15 cellular contexts compared by ENCODE assay signal in the genomic region with DNA sequence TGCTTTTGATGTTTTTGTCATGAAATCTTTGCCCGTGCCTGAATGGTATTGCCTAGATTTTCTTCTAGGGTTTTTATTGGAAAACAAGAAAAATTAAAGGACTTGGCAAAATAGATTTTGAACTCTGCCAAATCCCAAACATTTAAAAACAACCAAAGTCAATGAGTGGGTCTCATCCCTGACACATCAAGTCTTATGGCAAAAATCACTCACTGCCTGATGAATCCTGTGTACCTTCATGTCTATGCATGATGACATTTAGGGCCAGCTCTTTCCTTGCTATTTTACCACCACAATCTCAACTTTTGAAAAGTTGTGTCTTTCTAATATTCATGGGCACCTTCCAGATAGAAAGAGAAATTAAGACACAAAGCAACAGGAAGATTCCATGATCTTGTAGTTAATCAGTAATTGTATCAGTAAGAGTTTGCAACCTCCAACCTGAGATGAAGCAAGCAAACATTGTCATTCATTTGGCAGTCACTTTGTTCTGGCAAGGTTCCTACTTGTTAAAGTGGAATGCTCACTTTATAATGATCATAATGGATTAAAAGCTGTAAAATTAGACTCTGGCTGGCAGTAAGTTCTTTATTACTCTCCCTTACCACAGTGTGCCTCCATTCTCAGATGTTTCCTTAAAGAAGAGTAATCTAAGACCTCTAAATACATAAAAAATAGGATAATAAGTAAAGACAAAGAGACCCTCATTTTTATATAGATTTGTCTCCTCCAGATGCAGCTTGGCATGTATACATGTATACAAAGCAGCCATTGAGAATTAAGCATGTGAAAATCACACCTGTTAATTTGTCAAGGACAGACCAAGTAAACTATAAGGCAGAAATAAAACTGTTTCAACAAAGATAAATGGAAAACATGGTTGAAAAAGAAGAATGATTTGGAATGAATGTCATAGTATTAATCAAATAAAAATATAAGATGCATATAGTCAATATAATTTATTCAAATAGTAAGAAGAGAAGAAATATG.
"Had no signal": no experiment of that assay in that cellular context is flagged by ENCODE, and none has a peak within 500 bp of the region (broad histone marks: within the 10 kb centered on the region; RNA-seq: fewer than 3 reads in every experiment).

No MANE protein-coding gene starts in this region.

- H3K27me3 Mint-ChIP-seq: activated B cell treated with CpG ODN at 0.5 μM for 24 hours; stimulated activated memory B cell treated with anti-CD40 and anti-IgM and Interleukin-4, amounts not matched to agents 10 μg/mL and 1 μg/mL and 100 μg/mL, for 72 hours had no signal

- ATAC-seq: gastroesophageal sphincter; heart right ventricle; naive thymus-derived CD4-positive, alpha-beta T cell; stimulated activated memory B cell treated with anti-CD40 and anti-IgM and Interleukin-4, amounts not matched to agents 10 μg/mL and 1 μg/mL and 100 μg/mL, for 72 hours had no signal

- H3K27ac ChIP-seq: ascending aorta, gastroesophageal sphincter, heart right ventricle, parathyroid adenoma had no signal

- H3K4me1 Mint-ChIP-seq: activated B cell treated with CpG ODN at 0.5 μM for 24 hours had no signal

- H3K36me3 ChIP-seq: ascending aorta, gastroesophageal sphincter, heart right ventricle had no signal

- H3K36me3 Mint-ChIP-seq: stimulated activated memory B cell treated with anti-CD40 and anti-IgM and Interleukin-4, amounts not matched to agents 10 μg/mL and 1 μg/mL and 100 μg/mL, for 72 hours had no signal

- H3K4me3 ChIP-seq: ascending aorta, gastroesophageal sphincter, heart right ventricle had no signal

- DNase-seq: activated B cell treated with CpG ODN at 0.5 μM for 24 hours; activated CD4-positive, alpha-beta T cell treated with anti-CD3 and anti-CD28 coated beads for 48 hours; activated naive CD4-positive, alpha-beta T cell; endodermal cell; erythroblast; heart right ventricle; mammary epithelial cell; naive thymus-derived CD4-positive, alpha-beta T cell; T-helper 2 cell; trophoblast cell had no signal

- H3K27ac Mint-ChIP-seq: activated B cell treated with CpG ODN at 0.5 μM for 24 hours; activated T-helper 1 cell treated with anti-CD3 and anti-CD28 coated beads, Interleukin-12 subunit alpha, Interleukin-12 subunit beta, Interleukin-2, Interleukin-4 antibody, amounts not matched to agents 30 ng/mL and 10 ng/mL and 1 ng/mL, durations not matched to agents 14 hours and 24 hours and 36 hours; endodermal cell; stimulated activated memory B cell treated with anti-CD40 and anti-IgM and Interleukin-4, amounts not matched to agents 10 μg/mL and 1 μg/mL and 100 μg/mL, for 72 hours had no signal

- H3K9me3 Mint-ChIP-seq: activated T-helper 1 cell treated with anti-CD3 and anti-CD28 coated beads, Interleukin-12 subunit alpha, Interleukin-12 subunit beta, Interleukin-2, Interleukin-4 antibody, amounts not matched to agents 30 ng/mL and 10 ng/mL and 1 ng/mL, durations not matched to agents 14 hours and 24 hours and 36 hours; endodermal cell; stimulated activated memory B cell treated with anti-CD40 and anti-IgM and Interleukin-4, amounts not matched to agents 10 μg/mL and 1 μg/mL and 100 μg/mL, for 72 hours had no signal

- H3K4me3 Mint-ChIP-seq: activated B cell treated with CpG ODN at 0.5 μM for 24 hours; activated T-helper 1 cell treated with anti-CD3 and anti-CD28 coated beads, Interleukin-12 subunit alpha, Interleukin-12 subunit beta, Interleukin-2, Interleukin-4 antibody, amounts not matched to agents 30 ng/mL and 10 ng/mL and 1 ng/mL, durations not matched to agents 14 hours and 24 hours and 36 hours; endodermal cell; naive thymus-derived CD4-positive, alpha-beta T cell; stimulated activated memory B cell treated with anti-CD40 and anti-IgM and Interleukin-4, amounts not matched to agents 10 μg/mL and 1 μg/mL and 100 μg/mL, for 72 hours had no signal

- H3K27me3 ChIP-seq: ascending aorta, gastroesophageal sphincter, heart right ventricle had no signal

- H3K9me3 ChIP-seq: ascending aorta, gastroesophageal sphincter, heart right ventricle had no signal

- H3K4me1 ChIP-seq: gastroesophageal sphincter, parathyroid adenoma had no signal
